Comparison of ENCODE assay signal across 1 cellular context in the genomic region with DNA sequence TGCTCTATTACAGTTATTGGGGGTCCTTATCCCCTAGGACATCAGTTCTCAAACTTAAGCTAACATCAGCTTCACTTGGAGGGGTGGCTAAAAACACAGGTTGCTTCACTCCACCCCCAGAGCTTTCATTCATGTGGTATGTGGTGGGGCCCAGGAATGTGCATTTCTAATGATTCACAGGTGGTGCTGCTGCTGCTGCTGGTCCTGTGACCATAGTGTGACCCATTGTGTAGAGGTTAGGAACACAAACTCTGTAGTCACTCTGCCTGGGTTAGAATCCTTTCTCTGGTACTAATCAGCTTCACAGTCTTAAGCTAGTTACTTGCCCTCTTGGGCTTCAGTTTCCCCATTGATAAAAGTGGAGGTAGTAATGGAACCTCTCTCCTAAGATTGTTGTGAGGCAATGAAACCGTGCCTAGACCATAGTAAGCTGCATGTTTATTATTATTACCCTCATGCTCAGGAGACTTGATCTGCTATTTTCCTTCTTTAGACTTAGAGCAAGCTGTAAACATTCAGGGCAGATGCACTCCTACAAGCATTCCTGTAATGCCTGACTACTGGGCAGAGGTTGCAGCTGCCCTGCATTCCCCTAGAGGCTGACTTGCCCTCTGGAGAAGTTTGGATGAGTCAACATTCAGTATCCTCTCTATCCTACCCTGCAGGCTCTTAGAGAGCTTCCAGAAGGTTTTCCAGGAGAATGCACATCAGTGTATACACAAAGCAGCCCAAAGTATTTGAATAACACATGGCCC.
TF ChIP-seq lines count a peak whose summit lies in the region.

No MANE protein-coding gene starts in this region.

TF ChIP-seq in HepG2, 621 proteins besides CTCF, POLR2A, EP300 and RAD21 (continued from another document):
- TF ChIP-seq ARID5B (CRISPR knock-in tag; IDR thresholded peaks at IDR 0.05) (0 out of 2 replicates have a peak, but pooled peaks have one; percentile 25), SMC3 (IDR thresholded peaks at IDR 0.05; ENCODE audit: low read length) (peak; percentile 33; the same call in 1 of the 2 replicates), ZNF580 (CRISPR knock-in tag; IDR thresholded peaks at IDR 0.05; ENCODE audit: borderline replicate concordance, low read depth) (no peak), CREB3 (CRISPR knock-in tag; IDR thresholded peaks at IDR 0.05) (no peak), SAP130 (CRISPR knock-in tag; IDR thresholded peaks at IDR 0.05; ENCODE audit: low read depth) (peak; percentile 7; the same call in 1 of the 2 replicates), ATAD3A (CRISPR knock-in tag; IDR thresholded peaks at IDR 0.05) (no peak), GATAD2A (CRISPR knock-in tag; IDR thresholded peaks at IDR 0.05) (peak; percentile 35; the same call in 1 of the 2 replicates), FOSL2 (CRISPR knock-in tag; IDR thresholded peaks at IDR 0.05) (peak; percentile 73), ZNF615 (CRISPR knock-in tag; IDR thresholded peaks at IDR 0.05; ENCODE audit: borderline replicate concordance) (no peak), ZZZ3 (CRISPR knock-in tag; IDR thresholded peaks at IDR 0.05; ENCODE audit: borderline replicate concordance) (no peak), FOXK1 (CRISPR knock-in tag; IDR thresholded peaks at IDR 0.05; ENCODE audit: borderline replicate concordance, low read depth) (no peak), ZBTB38 (CRISPR knock-in tag; IDR thresholded peaks at IDR 0.05) (no peak), MED1 (CRISPR knock-in tag; IDR thresholded peaks at IDR 0.05) (peak; percentile 54), ZC3H4 (CRISPR knock-in tag; IDR thresholded peaks at IDR 0.05; ENCODE audit: borderline replicate concordance) (no peak), ZNF83 (CRISPR knock-in tag; IDR thresholded peaks at IDR 0.05; ENCODE audit: borderline replicate concordance) (no peak)
- TF ChIP-seq, protein P1, sequence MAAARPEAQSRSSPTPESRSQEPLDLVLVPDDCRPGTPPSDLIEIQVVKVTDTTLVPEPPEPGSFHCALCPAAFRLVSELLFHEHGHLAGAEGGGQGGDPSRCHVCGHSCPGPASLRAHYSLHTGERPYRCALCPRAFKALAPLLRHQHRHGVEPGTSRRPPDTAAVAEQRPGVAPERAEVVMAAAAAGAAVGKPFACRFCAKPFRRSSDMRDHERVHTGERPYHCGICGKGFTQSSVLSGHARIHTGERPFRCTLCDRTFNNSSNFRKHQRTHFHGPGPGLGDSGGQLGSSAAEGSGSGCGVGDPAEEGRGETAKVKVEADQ (CRISPR knock-in tag; IDR thresholded peaks at IDR 0.05; ENCODE audit: borderline replicate concordance), result no peak
